In genomic region chr5:64939772-64940510, GRCh38 we compare ENCODE assay signal across 1 cellular context.
TF ChIP-seq lines count a peak whose summit lies in the region.

No MANE protein-coding gene starts in this region.

TF ChIP-seq in K562, 482 proteins besides CTCF, POLR2A, EP300 and RAD21 (continued from another document and continues in another):
- TF ChIP-seq TOE1 (IDR thresholded peaks at IDR 0.05; ENCODE audit: borderline replicate concordance) (no peak), TOE1 (CRISPR knock-in tag; IDR thresholded peaks at IDR 0.05; ENCODE audit: borderline replicate concordance, low read depth) (no peak), DEAF1 (CRISPR knock-in tag; IDR thresholded peaks at IDR 0.05) (no peak), AFF1 (IDR thresholded peaks at IDR 0.05; ENCODE audit: low read depth in 1 of 2, partially characterized antibody in 2 of 2) (no peak), PHF8 (IDR thresholded peaks at IDR 0.05; ENCODE audit: borderline replicate concordance, low read length) (no peak), KDM2B (CRISPR knock-in tag; IDR thresholded peaks at IDR 0.05) (no peak), FOXA3 (CRISPR knock-in tag; conservative IDR thresholded peaks at IDR 0.05 in 1 of 2, IDR thresholded peaks at IDR 0.05 in 1 of 2) (peak; percentile 61 to 81; a peak in 2 of 4 replicates), TBP (optimal IDR thresholded peaks at IDR 0.05; ENCODE audit: low read depth, low read length) (no peak), THRAP3 (IDR thresholded peaks at IDR 0.05; ENCODE audit: borderline replicate concordance) (no peak), LCOR (CRISPR knock-in tag; IDR thresholded peaks at IDR 0.05) (no peak), CREM (IDR thresholded peaks at IDR 0.05; ENCODE audit: low read depth) (0 out of 2 replicates have a peak, but pooled peaks have one; percentile 9), TSHZ1 (CRISPR knock-in tag; IDR thresholded peaks at IDR 0.05) (no peak), MNT (conservative IDR thresholded peaks at IDR 0.05) (0 out of 4 replicates have a peak, but pooled peaks of 1 of the 2 experiments have one; percentile 19), SIN3B (IDR thresholded peaks at IDR 0.05; ENCODE audit: low read depth) (no peak), DIDO1 (tag; IDR thresholded peaks at IDR 0.05; ENCODE audit: low read depth) (no peak), KLF10 (CRISPR knock-in tag; IDR thresholded peaks at IDR 0.05) (no peak), CLOCK (CRISPR knock-in tag; IDR thresholded peaks at IDR 0.05; ENCODE audit: borderline replicate concordance) (no peak), PHTF2 (CRISPR knock-in tag; IDR thresholded peaks at IDR 0.05) (no peak), ATF2 (CRISPR knock-in tag; IDR thresholded peaks at IDR 0.05) (no peak), FOXK2 (conservative IDR thresholded peaks at IDR 0.05 in 1 of 2, IDR thresholded peaks at IDR 0.05 in 1 of 2; ENCODE audit: low read depth in 2 of 2) (peak; percentile 57 to 69; a peak in 3 of 4 replicates), NEUROD1 (IDR thresholded peaks at IDR 0.05; ENCODE audit: borderline replicate concordance, low read depth, low read length, partially characterized antibody) (no peak), RNF2 (IDR thresholded peaks at IDR 0.05) (no peak), ZNF75A (CRISPR knock-in tag; IDR thresholded peaks at IDR 0.05) (no peak), CUX1 (CRISPR knock-in tag; IDR thresholded peaks at IDR 0.05) (no peak), SIN3A (IDR thresholded peaks at IDR 0.05; ENCODE audit: borderline replicate concordance in 2 of 2, control insufficient read depth in 1 of 2, low read depth in 2 of 2, low read length in 2 of 2) (no peak), ZNF280B (CRISPR knock-in tag; IDR thresholded peaks at IDR 0.05) (no peak), PREB (CRISPR knock-in tag; IDR thresholded peaks at IDR 0.05) (no peak), RBM17 (IDR thresholded peaks at IDR 0.05; ENCODE audit: borderline replicate concordance, low read depth, low read length) (no peak)
